ENCODE assay signal across 12 cellular contexts in the genomic region with DNA sequence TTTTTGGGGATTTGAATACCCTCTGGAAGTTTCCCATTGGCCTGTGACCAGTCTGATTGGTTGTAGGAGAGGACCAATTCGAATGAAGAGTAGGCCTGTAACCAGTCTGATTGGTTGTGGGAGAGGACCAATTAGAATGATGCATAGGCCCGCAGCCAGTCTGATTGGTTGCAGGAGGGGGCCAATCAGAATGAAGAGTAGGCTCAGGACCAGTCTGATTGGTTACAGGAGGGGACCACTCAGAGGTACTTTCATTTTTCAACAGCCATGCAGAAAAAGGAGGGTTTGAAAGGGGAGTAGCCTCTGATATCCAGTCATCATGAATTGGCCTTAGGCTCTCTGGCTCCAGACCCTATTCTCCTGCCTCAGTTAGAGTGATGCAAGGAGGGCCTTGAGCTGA. TPM values are rescaled to one million over a fixed set of nuclear protein-coding genes. Genes with fewer than 3 reads are reported as not detected.
A peak's percentile ranks its signal among the peaks of the same experiment; 100 is the strongest.
DNase-seq lines count a peak whose midpoint lies in the region; ATAC-seq and TF ChIP-seq lines count a peak whose summit lies in the region.
"Had no signal": no experiment of that assay in that cellular context is flagged by ENCODE, and none has a peak within 500 bp of the region (broad histone marks: within the 10 kb centered on the region; RNA-seq: fewer than 3 reads in every experiment).

No MANE protein-coding gene starts in this region.

- ATAC-seq in CD8-positive, alpha-beta T cell = no peak
- ATAC-seq in left colon = no peak
- ATAC-seq: gastrocnemius medialis had no signal

- no peak for DNase-seq in CD8-positive, alpha-beta T cell
- DNase-seq in H7 = peak; percentile 69
- peak; percentile 60 for DNase-seq in SHP77 (lab: John Stamatoyannopoulos, UW)
- peak; percentile 55 for DNase-seq in fibroblast of pulmonary artery (ENCODE audit: low read depth)
- DNase-seq in pons (ENCODE audit: low spot score) = no peak
- DNase-seq in left colon = no peak
- DNase-seq in NCI-H748 (lab: John Stamatoyannopoulos, UW; ENCODE audit: unreplicated experiment) = no peak
- DNase-seq: gastrocnemius medialis, mesenchymal stem cell, NCI-H187 had no signal

- CTCF ChIA-PET in CD8-positive, alpha-beta T cell (lab: Charles Lee) = interaction anchor here (0.7 to 1.2 kb wide), 2 partner anchors 49 to 52 kb away, joined by 3 read pairs; no protein-coding TSS in a partner anchor

- no peak for TF ChIP-seq CTCF in CD8-positive, alpha-beta T cell (IDR thresholded peaks at IDR 0.05)
- TF ChIP-seq CTCF in fibroblast of pulmonary artery (IDR thresholded peaks at IDR 0.05; ENCODE audit: low read length, missing control alignments) = no peak

- H3K27me3 Mint-ChIP-seq in CD8-positive, alpha-beta T cell (ENCODE audit: low read depth) = peaks cover 2% of the 10 kb centered on the region
- H3K27me3 Mint-ChIP-seq: central memory CD8-positive, alpha-beta T cell had no signal

- H3K4me1 Mint-ChIP-seq in CD8-positive, alpha-beta T cell (ENCODE audit: low read depth) = peaks cover 26% of the 10 kb centered on the region

- H3K36me3 Mint-ChIP-seq in CD8-positive, alpha-beta T cell = no peaks in the 10 kb centered on the region

- peak overlapping the region; percentile 32 for H3K27ac Mint-ChIP-seq in CD8-positive, alpha-beta T cell

- H3K27me3 ChIP-seq in CD8-positive, alpha-beta T cell (ENCODE audit: insufficient read depth, low read length) = no peaks in the 10 kb centered on the region
- H3K27me3 ChIP-seq in H7 (ENCODE audit: control insufficient read depth, insufficient read depth, low read length) = no peaks in the 10 kb centered on the region
- H3K27me3 ChIP-seq: gastrocnemius medialis, vagina had no signal

- no peaks in the 10 kb centered on the region for H3K9me3 Mint-ChIP-seq in CD8-positive, alpha-beta T cell
- H3K9me3 Mint-ChIP-seq: central memory CD8-positive, alpha-beta T cell had no signal

- no peak overlapping the region for H3K27ac ChIP-seq in CD8-positive, alpha-beta T cell (ENCODE audit: low read depth, low read length)
- H3K27ac ChIP-seq: gastrocnemius medialis, vagina had no signal

- POLR2A ChIA-PET in CD8-positive, alpha-beta T cell (lab: Charles Lee) = no interaction called here

- H3K4me3 ChIP-seq in CD8-positive, alpha-beta T cell (ENCODE audit: low read depth, low read length) = no peak overlapping the region
- H3K4me3 ChIP-seq in H7 (ENCODE audit: insufficient read depth, low read depth, low read length) (no peak overlapping the region), fibroblast of pulmonary artery (replicated peaks; ENCODE audit: low read depth, low read length) (no peak overlapping the region)
- H3K4me3 ChIP-seq: gastrocnemius medialis, vagina had no signal

- no peaks in the 10 kb centered on the region for H3K9me3 ChIP-seq in CD8-positive, alpha-beta T cell (ENCODE audit: low read length)
- H3K9me3 ChIP-seq: gastrocnemius medialis, vagina had no signal

- peaks cover 36% of the 10 kb centered on the region for H3K4me1 ChIP-seq in CD8-positive, alpha-beta T cell (ENCODE audit: insufficient read depth, low read length)
- H3K4me1 ChIP-seq: gastrocnemius medialis had no signal

- intact Hi-C loops in CD8-positive, alpha-beta T cell (cut with DNase I, micrococcal nuclease) = no loop called here
- intact Hi-C loops in left colon (cut with DNase I, micrococcal nuclease) = no loop called here

- H3K36me3 ChIP-seq in CD8-positive, alpha-beta T cell (ENCODE audit: insufficient read depth, low read length) = no peaks in the 10 kb centered on the region
- no peaks in the 10 kb centered on the region for H3K36me3 ChIP-seq in H7 (replicated peaks; ENCODE audit: control insufficient read depth, insufficient read depth, low read length)
- H3K36me3 ChIP-seq: gastrocnemius medialis, vagina had no signal

- H3K4me3 Mint-ChIP-seq in CD8-positive, alpha-beta T cell = no peak overlapping the region
- H3K4me3 Mint-ChIP-seq: central memory CD8-positive, alpha-beta T cell had no signal

RNA-seq across cellular contexts. Expression of a gene that starts 30.4 kb away (rescaled TPM):
- 10 to 100 TPM; 16.6 to 17.4 TPM for total RNA-seq in CD8-positive, alpha-beta T cell
- total RNA-seq in H7 (2014; rRNA removed; shearing (Covaris generic)) = 156 and 203 TPM in 2 replicates
- total RNA-seq in left colon = 100 to 1,000 TPM in 1 of 2 donors, 10 to 100 TPM in 1; 88.5 to 145 TPM

RNA-seq across cellular contexts. Expression of a gene that starts 31.8 kb away (rescaled TPM):
- total RNA-seq in CD8-positive, alpha-beta T cell = 10 to 100 TPM; 21.3 to 26.1 TPM
- 266 and 318 TPM in 2 replicates for total RNA-seq in H7 (2014; rRNA removed; shearing (Covaris generic))
- 100 to 1,000 TPM; 123 to 138 TPM for total RNA-seq in left colon

RNA-seq across cellular contexts. Expression of a gene that starts 42.0 kb away (rescaled TPM):
- 10 to 100 TPM; 12.8 to 13.4 TPM for total RNA-seq in CD8-positive, alpha-beta T cell
- 23.3 and 26.9 TPM in 2 replicates for total RNA-seq in H7 (2014; rRNA removed; shearing (Covaris generic))
- total RNA-seq in left colon = 10 to 100 TPM; 65.8 to 73.1 TPM

Comparison
In these comparisons a context has a peak if more than half of its experiments do, and no peak if none do; other contexts are left out.
1. DNase-seq: peak in H7 (single experiment), SHP77 (2 of 2) and fibroblast of pulmonary artery (single experiment); none in CD8-positive, alpha-beta T cell (0 of 7), pons (single experiment), left colon (0 of 2) and NCI-H748 (single experiment).